Comparison of ENCODE assay signal across 10 cellular contexts in genomic region chr16:19005561-19006445, GRCh38. TPM values are rescaled to one million over a fixed set of nuclear protein-coding genes. Genes with fewer than 3 reads are reported as not detected.
DNase-seq lines count a peak whose midpoint lies in the region; TF ChIP-seq lines count a peak whose summit lies in the region.
"Had no signal": no experiment of that assay in that cellular context is flagged by ENCODE, and none has a peak within 500 bp of the region (broad histone marks: within the 10 kb centered on the region; RNA-seq: fewer than 3 reads in every experiment).

No MANE protein-coding gene starts in this region.

- peak; percentile 32 for DNase-seq in HuH-7.5 (ENCODE audit: low spot score)
- peak; percentile 19 for DNase-seq in brain microvascular endothelial cell
- DNase-seq in tibial nerve (ENCODE audit: low spot score in 2 of 2), result peak; percentile 10 to 32
- no peak for DNase-seq in WERI-Rb-1
- DNase-seq in AML-193 (lab: John Stamatoyannopoulos, UW), result no peak
- DNase-seq in SIG-M5 treated with dmso at 0.1 percent for 504 hours (lab: John Stamatoyannopoulos, UW; ENCODE audit: unreplicated experiment), result no peak
- DNase-seq in stimulated activated CD4-positive, alpha-beta T cell treated with anti-CD3 and anti-CD28 coated beads, Interleukin-2, amount 100 ng/mL, for 48 hours, result no peak
- DNase-seq: NCI-H187 treated with DMSO at 0.1 percent for 48 hours had no signal

- peaks cover 1% of the 10 kb centered on the region; the same call in 1 of the 2 replicates for H3K9me3 ChIP-seq in iPS-20b (ENCODE audit: insufficient read depth, low read depth, low read length)
- peaks cover 0 to 8% (median 1%) of the 10 kb centered on the region in 4 donors for H3K9me3 ChIP-seq in tibial nerve
- peaks cover 6% of the 10 kb centered on the region for H3K9me3 ChIP-seq in WERI-Rb-1 (ENCODE audit: severe bottlenecking)

- H3K4me1 ChIP-seq in iPS-20b (ENCODE audit: insufficient read depth, low read length) (peaks cover 5% of the 10 kb centered on the region; the same call in 1 of the 2 replicates), tibial nerve (peaks cover 0 to 32% (median 15%) of the 10 kb centered on the region in 4 donors)

- TF ChIP-seq CTCF in brain microvascular endothelial cell (IDR thresholded peaks at IDR 0.05; ENCODE audit: low read depth, low read length, missing control alignments), result no peak
- no peak for TF ChIP-seq CTCF in tibial nerve (IDR thresholded peaks at IDR 0.05)
- no peak for TF ChIP-seq CTCF in WERI-Rb-1 (IDR thresholded peaks at IDR 0.05; ENCODE audit: low read depth, low read length)

- 57 to 64% methylated on average over 15 to 16 of the region's 16 CpGs for WGBS in tibial nerve, 2 donors

- H3K4me3 ChIP-seq in brain microvascular endothelial cell (ENCODE audit: low read depth, low read length) (no peak overlapping the region), iPS-20b (ENCODE audit: low read length) (0 out of 2 replicates have a peak overlapping the region, but pooled peaks have one; percentile 7), tibial nerve (no peak overlapping the region), WERI-Rb-1 (ENCODE audit: low read depth, low read length) (no peak overlapping the region)
- H3K4me3 ChIP-seq: cardiac muscle cell had no signal

- H3K27ac ChIP-seq in brain microvascular endothelial cell, result no peak overlapping the region
- H3K27ac ChIP-seq in iPS-20b (ENCODE audit: low read length), result no peak overlapping the region
- peak overlapping the region; percentile 70 to 87 (median 83) for H3K27ac ChIP-seq in tibial nerve
- no peak overlapping the region for H3K27ac ChIP-seq in WERI-Rb-1
- H3K27ac ChIP-seq: cardiac muscle cell had no signal

- H3K36me3 ChIP-seq in brain microvascular endothelial cell (replicated peaks) (no peaks in the 10 kb centered on the region), iPS-20b (ENCODE audit: insufficient read depth, low read depth, low read length) (no peaks in the 10 kb centered on the region), tibial nerve (peaks cover 0 to 16% (median 3%) of the 10 kb centered on the region in 3 donors), WERI-Rb-1 (peaks cover 8% of the 10 kb centered on the region)
- H3K36me3 ChIP-seq: cardiac muscle cell had no signal

- H3K27me3 ChIP-seq in brain microvascular endothelial cell (replicated peaks) (no peaks in the 10 kb centered on the region), iPS-20b (ENCODE audit: insufficient read depth, low read length) (no peaks in the 10 kb centered on the region), tibial nerve (no peaks in the 10 kb centered on the region), WERI-Rb-1 (ENCODE audit: insufficient read depth, low read depth, severe bottlenecking) (no peaks in the 10 kb centered on the region)
- H3K27me3 ChIP-seq: cardiac muscle cell had no signal

- in situ Hi-C loops in brain microvascular endothelial cell (cut with HindIII; ENCODE audit: low pct_ligation_motif_present, low sequenced_read_pairs), result no loop called here

- no peak overlapping the region for H3K9ac ChIP-seq in iPS-20b (ENCODE audit: low read depth, low read length)

- peak; percentile 47 to 74 for TF ChIP-seq EP300 in tibial nerve (IDR thresholded peaks at IDR 0.05)

- TF ChIP-seq POLR2A in tibial nerve (IDR thresholded peaks at IDR 0.05), result no peak

RNA-seq across cellular contexts. Expression of gene TMC7, which starts 22.1 kb away (rescaled TPM):
- 1 to 10 TPM; 3.3 to 8.1 (median 4.5) TPM for total RNA-seq in tibial nerve

Comparison
In these comparisons a context has a peak if more than half of its experiments do, and no peak if none do; other contexts are left out.
1. DNase-seq: peak in HuH-7.5 (single experiment), brain microvascular endothelial cell (single experiment) and tibial nerve (2 of 2); none in WERI-Rb-1 (single experiment), AML-193 (0 of 2), SIG-M5 treated with dmso at 0.1 percent for 504 hours (single experiment) and stimulated activated CD4-positive, alpha-beta T cell treated with anti-CD3 and anti-CD28 coated beads, Interleukin-2, amount 100 ng/mL, for 48 hours (0 of 2).
2. H3K27ac ChIP-seq: peak in tibial nerve (4 of 4); none in brain microvascular endothelial cell (single experiment), iPS-20b (single experiment) and WERI-Rb-1 (single experiment).